Comparison of ENCODE assay signal across 30 cellular contexts in genomic region chr11:111762526-111762925, GRCh38.
"Had no signal": no experiment of that assay in that cellular context is flagged by ENCODE, and none has a peak within 500 bp of the region (broad histone marks: within the 10 kb centered on the region; RNA-seq: fewer than 3 reads in every experiment).

No MANE protein-coding gene starts in this region.

- ATAC-seq: left cardiac atrium; left ventricle myocardium superior; pancreas; stimulated activated effector memory CD8-positive, alpha-beta T cell treated with anti-CD3 and anti-CD28 coated beads, Interleukin-12 subunit alpha, Interleukin-12 subunit beta, amount 100 ng/mL, for 72 hours; T-cell had no signal

- H3K36me3 ChIP-seq: prostate gland had no signal

- H3K27me3 Mint-ChIP-seq: activated naive CD4-positive, alpha-beta T cell treated with anti-CD3 and anti-CD28 coated beads, Interleukin-2, amount 10 ng/mL, durations not matched to agents 7 days and 5 days; activated naive CD8-positive, alpha-beta T cell treated with anti-CD3 and anti-CD28 coated beads, Interleukin-2, amount 10 ng/mL, durations not matched to agents 7 days and 5 days; naive B cell; stimulated activated naive CD8-positive, alpha-beta T cell treated with anti-CD3 and anti-CD28 coated beads, Interleukin-15, Interleukin-2, amounts not matched to agents 100 ng/mL and 50 ng/mL, for 24 hours; T-cell; type B pancreatic cell had no signal

- H3K4me1 ChIP-seq: prostate gland had no signal

- H3K9me3 Mint-ChIP-seq: activated naive CD4-positive, alpha-beta T cell treated with anti-CD3 and anti-CD28 coated beads, Interleukin-2, amount 10 ng/mL, durations not matched to agents 7 days and 5 days; activated naive CD8-positive, alpha-beta T cell treated with anti-CD3 and anti-CD28 coated beads, Interleukin-2, amount 10 ng/mL, durations not matched to agents 7 days and 5 days; naive B cell; nephron progenitor cell; stimulated activated effector memory CD8-positive, alpha-beta T cell treated with anti-CD3 and anti-CD28 coated beads, Interleukin-12 subunit alpha, Interleukin-12 subunit beta, amount 100 ng/mL, for 72 hours; stimulated activated naive CD8-positive, alpha-beta T cell treated with anti-CD3 and anti-CD28 coated beads, Interleukin-15, Interleukin-2, amounts not matched to agents 100 ng/mL and 50 ng/mL, for 24 hours; T-cell; T-helper 2 cell treated with Interferon-gamma antibody and Interleukin-4, amounts not matched to agents 5 μg/mL and 100 μg/mL, for 36 hours; type B pancreatic cell had no signal

- FAIRE-seq: astrocyte, colon, frontal cortex, keratinocyte, pancreas, small intestine had no signal

- H3K27me3 ChIP-seq: hepatocyte, pancreas, sigmoid colon, vagina had no signal

- H3K4me3 ChIP-seq: hepatocyte, prostate gland, sigmoid colon, vagina had no signal

- DNase-seq: activated CD4-positive, alpha-beta T cell treated with anti-CD3 and anti-CD28 coated beads for 4 hours; activated CD4-positive, alpha-beta T cell treated with anti-CD3 and anti-CD28 coated beads, Interleukin-2, amount 50 U/mL, for 4 hours; activated CD4-positive, CD25-positive, alpha-beta regulatory T cell; activated effector memory CD4-positive, alpha-beta T cell treated with anti-CD3 and anti-CD28 coated beads, Interleukin-2, amount 50 U/mL, for 16 hours; activated naive CD4-positive, alpha-beta T cell treated with anti-CD3 and anti-CD28 coated beads, Interleukin-2, amount 10 ng/mL, durations not matched to agents 7 days and 5 days; activated naive CD8-positive, alpha-beta T cell treated with anti-CD3 and anti-CD28 coated beads, Interleukin-2, amount 10 ng/mL, durations not matched to agents 7 days and 5 days; activated T-cell treated with anti-CD3 and anti-CD28 coated beads for 4 hours; amniotic stem cell; effector memory CD4-positive, alpha-beta T cell; left cardiac atrium; left ventricle myocardium superior; naive B cell; nephron progenitor cell; pancreas; retina; sigmoid colon; small intestine; stimulated activated CD4-positive, alpha-beta T cell treated with anti-CD3 and anti-CD28 coated beads, Interleukin-4, amount 100 ng/mL, for 24 hours; T-cell had no signal

- H3K27ac Mint-ChIP-seq: activated naive CD4-positive, alpha-beta T cell treated with anti-CD3 and anti-CD28 coated beads, Interleukin-2, amount 10 ng/mL, durations not matched to agents 7 days and 5 days; activated naive CD8-positive, alpha-beta T cell treated with anti-CD3 and anti-CD28 coated beads, Interleukin-2, amount 10 ng/mL, durations not matched to agents 7 days and 5 days; stimulated activated effector memory CD8-positive, alpha-beta T cell treated with anti-CD3 and anti-CD28 coated beads, Interleukin-12 subunit alpha, Interleukin-12 subunit beta, amount 100 ng/mL, for 72 hours; stimulated activated naive CD8-positive, alpha-beta T cell treated with anti-CD3 and anti-CD28 coated beads, Interleukin-15, Interleukin-2, amounts not matched to agents 100 ng/mL and 50 ng/mL, for 24 hours; T-cell; T-helper 2 cell treated with Interferon-gamma antibody and Interleukin-4, amounts not matched to agents 5 μg/mL and 100 μg/mL, for 36 hours; type B pancreatic cell had no signal

- H2AFZ ChIP-seq: hepatocyte had no signal

- H3K27ac ChIP-seq: hepatocyte, prostate gland, sigmoid colon, vagina had no signal

- H3K9me3 ChIP-seq: pancreas, prostate gland, sigmoid colon, vagina had no signal

- H3K4me3 Mint-ChIP-seq: activated naive CD4-positive, alpha-beta T cell treated with anti-CD3 and anti-CD28 coated beads, Interleukin-2, amount 10 ng/mL, durations not matched to agents 7 days and 5 days; activated naive CD8-positive, alpha-beta T cell treated with anti-CD3 and anti-CD28 coated beads, Interleukin-2, amount 10 ng/mL, durations not matched to agents 7 days and 5 days; nephron progenitor cell; stimulated activated effector memory CD8-positive, alpha-beta T cell treated with anti-CD3 and anti-CD28 coated beads, Interleukin-12 subunit alpha, Interleukin-12 subunit beta, amount 100 ng/mL, for 72 hours; stimulated activated naive CD8-positive, alpha-beta T cell treated with anti-CD3 and anti-CD28 coated beads, Interleukin-15, Interleukin-2, amounts not matched to agents 100 ng/mL and 50 ng/mL, for 24 hours; T-cell had no signal
